Comparison of ENCODE assay signal across 22 cellular contexts in genomic region chr3:71395470-71395869, GRCh38.
DNase-seq lines count a peak whose midpoint lies in the region; ATAC-seq and TF ChIP-seq lines count a peak whose summit lies in the region.
"Had no signal": no experiment of that assay in that cellular context is flagged by ENCODE, and none has a peak within 500 bp of the region (broad histone marks: within the 10 kb centered on the region; RNA-seq: fewer than 3 reads in every experiment).

No MANE protein-coding gene starts in this region.

- H3K9ac ChIP-seq in Karpas-422 (ENCODE audit: low read length): no peak overlapping the region

- no peaks in the 10 kb centered on the region for H3K27me3 Mint-ChIP-seq in activated naive CD8-positive, alpha-beta T cell treated with anti-CD3 and anti-CD28 coated beads, Interleukin-2, amount 50 U/mL, for 24 hours
- H3K27me3 Mint-ChIP-seq in naive thymus-derived CD4-positive, alpha-beta T cell: peaks cover 0 to 46% (median 0%) of the 10 kb centered on the region in 5 donors
- H3K27me3 Mint-ChIP-seq: progenitor cell of endocrine pancreas had no signal

- no peak for TF ChIP-seq POLR2A in body of pancreas (IDR thresholded peaks at IDR 0.05)

- H3K79me2 ChIP-seq in Karpas-422 (ENCODE audit: low read length): peaks cover 88% of the 10 kb centered on the region

- intact Hi-C loops in naive thymus-derived CD4-positive, alpha-beta T cell (cut with micrococcal nuclease): loop anchor here (5.0 to 10.0 kb wide), 4 partner anchors 33 to 331 kb away; partner anchors contain the start of gene FOXP1 (in 1 of the 2)
- intact Hi-C loops in body of pancreas (cut with DNase I): no loop called here

- H3K9me3 Mint-ChIP-seq in activated naive CD8-positive, alpha-beta T cell treated with anti-CD3 and anti-CD28 coated beads, Interleukin-2, amount 50 U/mL, for 24 hours: peaks cover 5% of the 10 kb centered on the region
- no peaks in the 10 kb centered on the region for H3K9me3 Mint-ChIP-seq in naive thymus-derived CD4-positive, alpha-beta T cell
- H3K9me3 Mint-ChIP-seq in stimulated activated effector memory CD8-positive, alpha-beta T cell treated with anti-CD3 and anti-CD28 coated beads, Interleukin-12 subunit alpha, Interleukin-12 subunit beta, amount 100 ng/mL, for 72 hours: no peaks in the 10 kb centered on the region
- H3K9me3 Mint-ChIP-seq: activated T-helper 2 cell treated with anti-CD3 and anti-CD28 coated beads, Interferon-gamma antibody, Interleukin-2, Interleukin-4, amounts not matched to agents 10 μg/mL and 5 μg/mL and 100 μg/mL, durations not matched to agents 14 hours and 24 hours and 36 hours; immature natural killer cell had no signal

- H3K27me3 ChIP-seq in Karpas-422 (ENCODE audit: low read length) (no peaks in the 10 kb centered on the region), body of pancreas (no peaks in the 10 kb centered on the region)
- H3K27me3 ChIP-seq in naive thymus-derived CD4-positive, alpha-beta T cell (ENCODE audit: control insufficient read depth in 2 of 2, insufficient read depth in 2 of 2, low read length in 2 of 2): no peaks in the 10 kb centered on the region
- H3K27me3 ChIP-seq: adrenal gland, dorsolateral prefrontal cortex, left lung, testis, uterus had no signal

- H3K9me3 ChIP-seq in Karpas-422 (ENCODE audit: low read length) (no peaks in the 10 kb centered on the region), body of pancreas (no peaks in the 10 kb centered on the region)
- H3K9me3 ChIP-seq in naive thymus-derived CD4-positive, alpha-beta T cell (ENCODE audit: control insufficient read depth in 2 of 3, low read length in 3 of 3): no peaks in the 10 kb centered on the region
- H3K9me3 ChIP-seq: adrenal gland, left lung, testis, uterus had no signal

- 69 to 77% methylated on average over 3 of the region's 3 CpGs for WGBS in body of pancreas, 2 donors

- DNase-seq in Karpas-422 (no peak), body of pancreas (no peak)
- DNase-seq in activated naive CD8-positive, alpha-beta T cell treated with anti-CD3 and anti-CD28 coated beads, Interleukin-2, amount 50 U/mL, for 24 hours: no peak
- no peak for DNase-seq in naive thymus-derived CD4-positive, alpha-beta T cell
- DNase-seq in activated CD4-positive, alpha-beta T cell treated with anti-CD3 and anti-CD28 coated beads for 1 hour: no peak
- DNase-seq in stimulated activated effector memory CD8-positive, alpha-beta T cell treated with anti-CD3 and anti-CD28 coated beads, Interleukin-12 subunit alpha, Interleukin-12 subunit beta, amount 100 ng/mL, for 72 hours (ENCODE audit: low spot score in 2 of 2): no peak
- DNase-seq: activated CD4-positive, alpha-beta T cell treated with anti-CD3 and anti-CD28 coated beads for 48 hours; adrenal gland; dorsolateral prefrontal cortex; GOT3; immature natural killer cell; left lung; NCI-H1105; NCI-H2029; NCI-H226; NCI-H774; testis; uterus had no signal

- H3K36me3 Mint-ChIP-seq in activated naive CD8-positive, alpha-beta T cell treated with anti-CD3 and anti-CD28 coated beads, Interleukin-2, amount 50 U/mL, for 24 hours (ENCODE audit: low read depth): peaks cover 3% of the 10 kb centered on the region
- peaks cover 4 to 12% (median 7%) of the 10 kb centered on the region in 5 donors for H3K36me3 Mint-ChIP-seq in naive thymus-derived CD4-positive, alpha-beta T cell
- H3K36me3 Mint-ChIP-seq in stimulated activated effector memory CD8-positive, alpha-beta T cell treated with anti-CD3 and anti-CD28 coated beads, Interleukin-12 subunit alpha, Interleukin-12 subunit beta, amount 100 ng/mL, for 72 hours: peaks cover 11% of the 10 kb centered on the region
- H3K36me3 Mint-ChIP-seq: immature natural killer cell had no signal

- H3K4me1 Mint-ChIP-seq in activated naive CD8-positive, alpha-beta T cell treated with anti-CD3 and anti-CD28 coated beads, Interleukin-2, amount 50 U/mL, for 24 hours: peaks cover 86% of the 10 kb centered on the region
- peaks cover 33 to 95% (median 84%) of the 10 kb centered on the region in 7 donors for H3K4me1 Mint-ChIP-seq in naive thymus-derived CD4-positive, alpha-beta T cell
- peaks cover 51% of the 10 kb centered on the region for H3K4me1 Mint-ChIP-seq in stimulated activated effector memory CD8-positive, alpha-beta T cell treated with anti-CD3 and anti-CD28 coated beads, Interleukin-12 subunit alpha, Interleukin-12 subunit beta, amount 100 ng/mL, for 72 hours

- no peak for TF ChIP-seq CTCF in C4-2B (conservative IDR thresholded peaks at IDR 0.05)
- TF ChIP-seq CTCF in body of pancreas (IDR thresholded peaks at IDR 0.05): no peak

- H3K9me2 ChIP-seq in Karpas-422 (replicated peaks; ENCODE audit: insufficient read depth, low read length): no peaks in the 10 kb centered on the region

- CTCF ChIA-PET in naive thymus-derived CD4-positive, alpha-beta T cell (lab: Charles Lee): interaction anchor here (1.0 kb wide), 1 partner anchor 82 kb away, joined by 5 read pairs; no protein-coding TSS in a partner anchor

- H3K36me3 ChIP-seq in Karpas-422 (ENCODE audit: insufficient read depth, low read length) (no peaks in the 10 kb centered on the region), body of pancreas (replicated peaks in 1 of 2; ENCODE audit: insufficient read depth in 1 of 2, low read depth in 2 of 2) (no peaks in the 10 kb centered on the region)
- H3K36me3 ChIP-seq in naive thymus-derived CD4-positive, alpha-beta T cell (ENCODE audit: control insufficient read depth in 2 of 3, insufficient read depth in 3 of 3, low read length in 3 of 3): no peaks in the 10 kb centered on the region
- H3K36me3 ChIP-seq: adrenal gland, left lung, uterus had no signal

- H4K20me1 ChIP-seq in Karpas-422 (ENCODE audit: insufficient read depth, low read depth, low read length): no peaks in the 10 kb centered on the region; the same call in 1 of the 2 replicates

- H2AFZ ChIP-seq in Karpas-422 (ENCODE audit: low read length): no peak overlapping the region

- H3K27ac ChIP-seq in C4-2B: peak overlapping the region; percentile 70
- H3K27ac ChIP-seq in Karpas-422 (ENCODE audit: low read length): peak overlapping the region; percentile 72
- H3K27ac ChIP-seq in naive thymus-derived CD4-positive, alpha-beta T cell (ENCODE audit: low read depth, low read length): peak overlapping the region; percentile 52
- H3K27ac ChIP-seq in body of pancreas: no peak overlapping the region
- H3K27ac ChIP-seq: dorsolateral prefrontal cortex, left lung, testis, uterus had no signal

- H3K4me2 ChIP-seq in Karpas-422 (ENCODE audit: low read depth, low read length, poor library complexity, severe bottlenecking): no peak overlapping the region

- peak overlapping the region; percentile 32 for H3K27ac Mint-ChIP-seq in activated naive CD8-positive, alpha-beta T cell treated with anti-CD3 and anti-CD28 coated beads, Interleukin-2, amount 50 U/mL, for 24 hours
- H3K27ac Mint-ChIP-seq in naive thymus-derived CD4-positive, alpha-beta T cell: peak overlapping the region in 8 of 9 donors; percentile 70 to 92 (median 84)
- H3K27ac Mint-ChIP-seq in stimulated activated effector memory CD8-positive, alpha-beta T cell treated with anti-CD3 and anti-CD28 coated beads, Interleukin-12 subunit alpha, Interleukin-12 subunit beta, amount 100 ng/mL, for 72 hours: no peak overlapping the region
- H3K27ac Mint-ChIP-seq: activated T-helper 2 cell treated with anti-CD3 and anti-CD28 coated beads, Interferon-gamma antibody, Interleukin-2, Interleukin-4, amounts not matched to agents 10 μg/mL and 5 μg/mL and 100 μg/mL, durations not matched to agents 14 hours and 24 hours and 36 hours; progenitor cell of endocrine pancreas had no signal

- no peak for ATAC-seq in activated naive CD8-positive, alpha-beta T cell treated with anti-CD3 and anti-CD28 coated beads, Interleukin-2, amount 50 U/mL, for 24 hours
- ATAC-seq in naive thymus-derived CD4-positive, alpha-beta T cell: no peak
- ATAC-seq in body of pancreas: no peak
- no peak for ATAC-seq in stimulated activated effector memory CD8-positive, alpha-beta T cell treated with anti-CD3 and anti-CD28 coated beads, Interleukin-12 subunit alpha, Interleukin-12 subunit beta, amount 100 ng/mL, for 72 hours
- ATAC-seq: Right ventricle myocardium inferior had no signal

- H3K4me3 ChIP-seq in Karpas-422 (ENCODE audit: low read length) (no peak overlapping the region), body of pancreas (no peak overlapping the region)
- H3K4me3 ChIP-seq in naive thymus-derived CD4-positive, alpha-beta T cell (ENCODE audit: low read length): no peak overlapping the region
- H3K4me3 ChIP-seq: adrenal gland, dorsolateral prefrontal cortex, left lung, testis, uterus had no signal

- POLR2A ChIA-PET in naive thymus-derived CD4-positive, alpha-beta T cell (lab: Charles Lee): interaction anchor here (0.7 to 1.1 kb wide), 3 partner anchors 9 to 86 kb away, joined by 3 to 5 read pairs (median 3); no protein-coding TSS in a partner anchor

- H3K4me1 ChIP-seq in Karpas-422 (ENCODE audit: low read length) (peaks cover 89% of the 10 kb centered on the region), body of pancreas (peaks cover 7% of the 10 kb centered on the region)
- H3K4me1 ChIP-seq in naive thymus-derived CD4-positive, alpha-beta T cell (ENCODE audit: control insufficient read depth in 2 of 2, insufficient read depth in 2 of 2, low read length in 2 of 2): peaks cover 52 to 80% of the 10 kb centered on the region in 2 donors
- H3K4me1 ChIP-seq: testis, uterus had no signal

- H3K4me3 Mint-ChIP-seq in activated naive CD8-positive, alpha-beta T cell treated with anti-CD3 and anti-CD28 coated beads, Interleukin-2, amount 50 U/mL, for 24 hours: no peak overlapping the region
- H3K4me3 Mint-ChIP-seq in naive thymus-derived CD4-positive, alpha-beta T cell: peak overlapping the region in 6 of 10 donors; percentile 13 to 71 (median 38)
- H3K4me3 Mint-ChIP-seq in stimulated activated effector memory CD8-positive, alpha-beta T cell treated with anti-CD3 and anti-CD28 coated beads, Interleukin-12 subunit alpha, Interleukin-12 subunit beta, amount 100 ng/mL, for 72 hours: no peak overlapping the region
- H3K4me3 Mint-ChIP-seq: immature natural killer cell had no signal

Comparison
In these comparisons a context has a peak if more than half of its experiments do, and no peak if none do; other contexts are left out.
1. H3K27ac ChIP-seq: peak in C4-2B (single experiment), Karpas-422 (single experiment) and naive thymus-derived CD4-positive, alpha-beta T cell (single experiment); none in body of pancreas (0 of 4).
2. H3K4me3 Mint-ChIP-seq: peak in naive thymus-derived CD4-positive, alpha-beta T cell (6 of 10); none in activated naive CD8-positive, alpha-beta T cell treated with anti-CD3 and anti-CD28 coated beads, Interleukin-2, amount 50 U/mL, for 24 hours (single experiment) and stimulated activated effector memory CD8-positive, alpha-beta T cell treated with anti-CD3 and anti-CD28 coated beads, Interleukin-12 subunit alpha, Interleukin-12 subunit beta, amount 100 ng/mL, for 72 hours (single experiment).